Comparison of ENCODE assay signal across 1 cellular context in genomic region chr15:28934645-28935044, GRCh38.
TF ChIP-seq lines count a peak whose summit lies in the region.

No MANE protein-coding gene starts in this region.

TF ChIP-seq in HEK293, 187 proteins besides CTCF, POLR2A, EP300 and RAD21:
- peak; percentile 25; the same call in 1 of the 2 replicates for TF ChIP-seq GLIS1 (tag by site-specific recombination; IDR thresholded peaks at IDR 0.05)
- no peak for TF ChIP-seq ZBTB48 (tag by site-specific recombination; IDR thresholded peaks at IDR 0.05)
TF ChIP-seq in HEK293: peak in this region for 1.
